In genomic region chr5:157485340-157485739, GRCh38 we compare ENCODE assay signal across 18 cellular contexts. TPM values are rescaled to one million over a fixed set of nuclear protein-coding genes. Genes with fewer than 3 reads are reported as not detected.
DNase-seq lines count a peak whose midpoint lies in the region; ATAC-seq, FAIRE-seq and TF ChIP-seq lines count a peak whose summit lies in the region.
"Had no signal": no experiment of that assay in that cellular context is flagged by ENCODE, and none has a peak within 500 bp of the region (broad histone marks: within the 10 kb centered on the region; RNA-seq: fewer than 3 reads in every experiment).

No MANE protein-coding gene starts in this region.

- peak overlapping the region; percentile 64 for H3K27ac Mint-ChIP-seq in activated CD4-positive, alpha-beta T cell treated with anti-CD3 and anti-CD28 coated beads, Interleukin-2, amount 10 ng/mL, durations not matched to agents 24 days and 14 days
- peak overlapping the region; percentile 79 for H3K27ac Mint-ChIP-seq in activated T-helper 1 cell treated with anti-CD3 and anti-CD28 coated beads, Interleukin-12 subunit alpha, Interleukin-12 subunit beta, Interleukin-2, Interleukin-4 antibody, amounts not matched to agents 30 ng/mL and 10 ng/mL and 1 ng/mL, durations not matched to agents 14 hours and 24 hours and 36 hours
- H3K27ac Mint-ChIP-seq in stimulated activated effector memory CD8-positive, alpha-beta T cell treated with anti-CD3 and anti-CD28 coated beads, Interleukin-12 subunit alpha, Interleukin-12 subunit beta, amount 100 ng/mL, for 72 hours = peak overlapping the region; percentile 4

- no peak for TF ChIP-seq EP300 in esophagus muscularis mucosa (IDR thresholded peaks at IDR 0.05)

- TF ChIP-seq POLR2A in GM12891 (IDR thresholded peaks at IDR 0.05; ENCODE audit: low read depth, low read length) (no peak), esophagus muscularis mucosa (IDR thresholded peaks at IDR 0.05; ENCODE audit: low read depth) (no peak)

- H3K27me3 Mint-ChIP-seq in activated CD4-positive, alpha-beta T cell treated with anti-CD3 and anti-CD28 coated beads, Interleukin-2, amount 10 ng/mL, durations not matched to agents 24 days and 14 days = no peaks in the 10 kb centered on the region
- no peaks in the 10 kb centered on the region for H3K27me3 Mint-ChIP-seq in activated T-helper 1 cell treated with anti-CD3 and anti-CD28 coated beads, Interleukin-12 subunit alpha, Interleukin-12 subunit beta, Interleukin-2, Interleukin-4 antibody, amounts not matched to agents 30 ng/mL and 10 ng/mL and 1 ng/mL, durations not matched to agents 14 hours and 24 hours and 36 hours (ENCODE audit: insufficient read depth)

- peak; percentile 71 for FAIRE-seq in GM12891 (lab: Jason Lieb, UNC)
- FAIRE-seq: A204.1, endothelial cell of umbilical vein had no signal

- no peak overlapping the region for H3K27ac ChIP-seq in tibial artery
- H3K27ac ChIP-seq in esophagus muscularis mucosa (replicated peaks in 1 of 4) = peak overlapping the region in 2 of 4 donors; percentile 2 to 37
- H3K27ac ChIP-seq: C4-2B, right atrium auricular region, RWPE1 had no signal

- peaks cover 87% of the 10 kb centered on the region for H3K36me3 Mint-ChIP-seq in activated CD4-positive, alpha-beta T cell treated with anti-CD3 and anti-CD28 coated beads, Interleukin-2, amount 10 ng/mL, durations not matched to agents 24 days and 14 days (ENCODE audit: low read depth)
- H3K36me3 Mint-ChIP-seq in activated T-helper 1 cell treated with anti-CD3 and anti-CD28 coated beads, Interleukin-12 subunit alpha, Interleukin-12 subunit beta, Interleukin-2, Interleukin-4 antibody, amounts not matched to agents 30 ng/mL and 10 ng/mL and 1 ng/mL, durations not matched to agents 14 hours and 24 hours and 36 hours (ENCODE audit: low read depth) = peaks cover 83% of the 10 kb centered on the region
- peaks cover 100% of the 10 kb centered on the region for H3K36me3 Mint-ChIP-seq in stimulated activated effector memory CD8-positive, alpha-beta T cell treated with anti-CD3 and anti-CD28 coated beads, Interleukin-12 subunit alpha, Interleukin-12 subunit beta, amount 100 ng/mL, for 72 hours

- H3K4me1 ChIP-seq in tibial artery = peaks cover 0 to 12% (median 0%) of the 10 kb centered on the region in 4 donors
- peaks cover 0 to 43% (median 32%) of the 10 kb centered on the region in 4 donors for H3K4me1 ChIP-seq in esophagus muscularis mucosa

- DNase-seq in activated CD4-positive, alpha-beta T cell treated with anti-CD3 and anti-CD28 coated beads, Interleukin-2, amount 10 ng/mL, durations not matched to agents 24 days and 14 days = no peak
- DNase-seq in activated CD4-positive, alpha-beta T cell treated with anti-CD3 and anti-CD28 coated beads for 4 hours = no peak
- DNase-seq in GM12891 (ENCODE audit: insufficient read length, low spot score) = no peak
- DNase-seq in activated T-helper 1 cell treated with anti-CD3 and anti-CD28 coated beads, Interleukin-12 subunit alpha, Interleukin-12 subunit beta, Interleukin-2, Interleukin-4 antibody, amounts not matched to agents 30 ng/mL and 10 ng/mL and 1 ng/mL, durations not matched to agents 14 hours and 24 hours and 36 hours (ENCODE audit: low spot score) = no peak
- DNase-seq in stimulated activated effector memory CD8-positive, alpha-beta T cell treated with anti-CD3 and anti-CD28 coated beads, Interleukin-12 subunit alpha, Interleukin-12 subunit beta, amount 100 ng/mL, for 72 hours (ENCODE audit: low spot score in 2 of 2) = no peak
- DNase-seq in tibial artery = no peak
- no peak for DNase-seq in esophagus muscularis mucosa (ENCODE audit: extremely low spot score)
- DNase-seq: activated CD4-positive, alpha-beta T cell treated with anti-CD3 and anti-CD28 coated beads, Interleukin-2, amount 50 U/mL, for 48 hours; cortex of kidney; GF-D8; mammary epithelial cell; NCI-H1048 had no signal

- H3K9me3 Mint-ChIP-seq in activated CD4-positive, alpha-beta T cell treated with anti-CD3 and anti-CD28 coated beads, Interleukin-2, amount 10 ng/mL, durations not matched to agents 24 days and 14 days = no peaks in the 10 kb centered on the region
- no peaks in the 10 kb centered on the region for H3K9me3 Mint-ChIP-seq in activated T-helper 1 cell treated with anti-CD3 and anti-CD28 coated beads, Interleukin-12 subunit alpha, Interleukin-12 subunit beta, Interleukin-2, Interleukin-4 antibody, amounts not matched to agents 30 ng/mL and 10 ng/mL and 1 ng/mL, durations not matched to agents 14 hours and 24 hours and 36 hours
- H3K9me3 Mint-ChIP-seq in stimulated activated effector memory CD8-positive, alpha-beta T cell treated with anti-CD3 and anti-CD28 coated beads, Interleukin-12 subunit alpha, Interleukin-12 subunit beta, amount 100 ng/mL, for 72 hours = no peaks in the 10 kb centered on the region

- H3K9me3 ChIP-seq in tibial artery = no peaks in the 10 kb centered on the region
- no peaks in the 10 kb centered on the region for H3K9me3 ChIP-seq in esophagus muscularis mucosa
- H3K9me3 ChIP-seq: right atrium auricular region had no signal

- TF ChIP-seq CTCF in tibial artery (IDR thresholded peaks at IDR 0.05) = no peak
- no peak for TF ChIP-seq CTCF in esophagus muscularis mucosa (IDR thresholded peaks at IDR 0.05)

- H3K36me3 ChIP-seq in tibial artery (peaks cover 42 to 66% (median 65%) of the 10 kb centered on the region in 3 donors), esophagus muscularis mucosa (peaks cover 32 to 97% (median 61%) of the 10 kb centered on the region in 4 donors)

- H3K27me3 ChIP-seq in tibial artery (no peaks in the 10 kb centered on the region), esophagus muscularis mucosa (no peaks in the 10 kb centered on the region)
- H3K27me3 ChIP-seq: right atrium auricular region had no signal

- WGBS in esophagus muscularis mucosa = 83% methylated on average over 2 of the region's 2 CpGs

- ATAC-seq in stimulated activated effector memory CD8-positive, alpha-beta T cell treated with anti-CD3 and anti-CD28 coated beads, Interleukin-12 subunit alpha, Interleukin-12 subunit beta, amount 100 ng/mL, for 72 hours = no peak
- no peak for ATAC-seq in GM21526 (IDR thresholded peaks at IDR 0.05; ENCODE audit: low FRiP score, unreplicated experiment)

- intact Hi-C loops in activated CD4-positive, alpha-beta T cell treated with anti-CD3 and anti-CD28 coated beads, Interleukin-2, amount 10 ng/mL, durations not matched to agents 24 days and 14 days (cut with micrococcal nuclease) = no loop called here
- intact Hi-C loops in activated T-helper 1 cell treated with anti-CD3 and anti-CD28 coated beads, Interleukin-12 subunit alpha, Interleukin-12 subunit beta, Interleukin-2, Interleukin-4 antibody, amounts not matched to agents 30 ng/mL and 10 ng/mL and 1 ng/mL, durations not matched to agents 14 hours and 24 hours and 36 hours (cut with micrococcal nuclease) = no loop called here
- intact Hi-C loops in tibial artery (cut with DNase I; ENCODE audit: low total_unique reads) = no loop called here
- intact Hi-C loops in esophagus muscularis mucosa (cut with DNase I) = no loop called here

- H3K4me3 Mint-ChIP-seq in activated CD4-positive, alpha-beta T cell treated with anti-CD3 and anti-CD28 coated beads, Interleukin-2, amount 10 ng/mL, durations not matched to agents 24 days and 14 days = no peak overlapping the region
- no peak overlapping the region for H3K4me3 Mint-ChIP-seq in activated T-helper 1 cell treated with anti-CD3 and anti-CD28 coated beads, Interleukin-12 subunit alpha, Interleukin-12 subunit beta, Interleukin-2, Interleukin-4 antibody, amounts not matched to agents 30 ng/mL and 10 ng/mL and 1 ng/mL, durations not matched to agents 14 hours and 24 hours and 36 hours
- no peak overlapping the region for H3K4me3 Mint-ChIP-seq in stimulated activated effector memory CD8-positive, alpha-beta T cell treated with anti-CD3 and anti-CD28 coated beads, Interleukin-12 subunit alpha, Interleukin-12 subunit beta, amount 100 ng/mL, for 72 hours

- no peak overlapping the region for H3K4me3 ChIP-seq in tibial artery
- H3K4me3 ChIP-seq in esophagus muscularis mucosa = no peak overlapping the region
- H3K4me3 ChIP-seq: right atrium auricular region had no signal

- peaks cover 66% of the 10 kb centered on the region for H3K4me1 Mint-ChIP-seq in activated CD4-positive, alpha-beta T cell treated with anti-CD3 and anti-CD28 coated beads, Interleukin-2, amount 10 ng/mL, durations not matched to agents 24 days and 14 days
- peaks cover 81% of the 10 kb centered on the region for H3K4me1 Mint-ChIP-seq in activated T-helper 1 cell treated with anti-CD3 and anti-CD28 coated beads, Interleukin-12 subunit alpha, Interleukin-12 subunit beta, Interleukin-2, Interleukin-4 antibody, amounts not matched to agents 30 ng/mL and 10 ng/mL and 1 ng/mL, durations not matched to agents 14 hours and 24 hours and 36 hours (ENCODE audit: low read depth)
- H3K4me1 Mint-ChIP-seq in stimulated activated effector memory CD8-positive, alpha-beta T cell treated with anti-CD3 and anti-CD28 coated beads, Interleukin-12 subunit alpha, Interleukin-12 subunit beta, amount 100 ng/mL, for 72 hours = peaks cover 20% of the 10 kb centered on the region

TF ChIP-seq in GM12891, 5 proteins besides CTCF, POLR2A, EP300 and RAD21:
- TF ChIP-seq PAX5 (IDR thresholded peaks at IDR 0.05; ENCODE audit: insufficient read depth, low read length, severe bottlenecking) = no peak
- TF ChIP-seq TAF1 (IDR thresholded peaks at IDR 0.05; ENCODE audit: low read depth, low read length) = no peak
- no peak for TF ChIP-seq SPI1 (IDR thresholded peaks at IDR 0.05; ENCODE audit: low read depth, low read length)
- TF ChIP-seq POLR2AphosphoS5 (IDR thresholded peaks at IDR 0.05; ENCODE audit: low read depth, low read length) = no peak
- TF ChIP-seq POU2F2 (IDR thresholded peaks at IDR 0.05; ENCODE audit: low read depth, low read length) = no peak

RNA-seq across cellular contexts. Expression of gene NIPAL4, which starts 25.3 kb away (rescaled TPM):
- total RNA-seq in activated CD4-positive, alpha-beta T cell treated with anti-CD3 and anti-CD28 coated beads, Interleukin-2, amount 10 ng/mL, durations not matched to agents 24 days and 14 days = 2.2 and 2.7 TPM in 2 replicates
- 1.2 TPM for polyA plus RNA-seq in GM12891 (2012; ENCODE audit: low read depth, missing spikeins)
- total RNA-seq in activated T-helper 1 cell treated with anti-CD3 and anti-CD28 coated beads, Interleukin-12 subunit alpha, Interleukin-12 subunit beta, Interleukin-2, Interleukin-4 antibody, amounts not matched to agents 30 ng/mL and 10 ng/mL and 1 ng/mL, durations not matched to agents 14 hours and 24 hours and 36 hours = 2.2 and 2.3 TPM in 2 replicates
- total RNA-seq in esophagus muscularis mucosa = 1 to 10 TPM; 1.6 to 4.2 (median 2.6) TPM
- total RNA-seq: endothelial cell of umbilical vein had no signal
- polyA plus RNA-seq: endothelial cell of umbilical vein had no signal

Comparison
In these comparisons a context has a peak if more than half of its experiments do, and no peak if none do; other contexts are left out.
1. H3K27ac Mint-ChIP-seq: peak in every context shown above with its lines; median percentile 79 in activated T-helper 1 cell treated with anti-CD3 and anti-CD28 coated beads, Interleukin-12 subunit alpha, Interleukin-12 subunit beta, Interleukin-2, Interleukin-4 antibody, amounts not matched to agents 30 ng/mL and 10 ng/mL and 1 ng/mL, durations not matched to agents 14 hours and 24 hours and 36 hours; 64 in activated CD4-positive, alpha-beta T cell treated with anti-CD3 and anti-CD28 coated beads, Interleukin-2, amount 10 ng/mL, durations not matched to agents 24 days and 14 days; 4 in stimulated activated effector memory CD8-positive, alpha-beta T cell treated with anti-CD3 and anti-CD28 coated beads, Interleukin-12 subunit alpha, Interleukin-12 subunit beta, amount 100 ng/mL, for 72 hours.